ENCODE assay signal across 20 cellular contexts in the genomic region with DNA sequence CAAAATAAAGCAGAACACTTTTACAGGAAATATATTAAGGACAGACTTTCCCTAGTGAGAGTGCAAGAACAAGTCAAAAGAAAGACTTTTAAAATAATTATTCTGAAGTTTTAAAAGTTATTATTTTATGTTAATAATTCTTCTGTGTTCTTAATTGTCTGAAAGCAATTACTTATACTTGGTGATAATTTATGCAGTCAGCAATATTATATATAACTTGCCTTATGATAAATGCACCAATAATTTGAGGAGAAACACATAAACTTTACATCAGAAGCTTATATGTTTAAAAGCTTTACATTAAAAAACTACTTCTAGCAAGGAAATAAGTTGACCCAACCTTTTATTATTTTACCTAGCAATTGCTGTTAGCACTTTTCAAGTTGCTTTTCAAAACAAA. TPM values are rescaled to one million over a fixed set of nuclear protein-coding genes. Genes with fewer than 3 reads are reported as not detected.
DNase-seq lines count a peak whose midpoint lies in the region; ATAC-seq, FAIRE-seq and TF ChIP-seq lines count a peak whose summit lies in the region.
"Had no signal": no experiment of that assay in that cellular context is flagged by ENCODE, and none has a peak within 500 bp of the region (broad histone marks: within the 10 kb centered on the region; RNA-seq: fewer than 3 reads in every experiment).

No MANE protein-coding gene starts in this region.

- H2AFZ ChIP-seq in IMR-90 (replicated peaks; ENCODE audit: low read length, poor library complexity) (no peak overlapping the region), K562 (ENCODE audit: low read depth, low read length) (no peak overlapping the region)

- no peak overlapping the region for H3K4me3 Mint-ChIP-seq in CD4-positive, alpha-beta T cell
- H3K4me3 Mint-ChIP-seq in CD8-positive, alpha-beta memory T cell, result no peak overlapping the region
- H3K4me3 Mint-ChIP-seq: B cell; CD4-positive, alpha-beta memory T cell had no signal

- TF ChIP-seq EP300 in A549 (IDR thresholded peaks at IDR 0.05) (no peak), K562 (IDR thresholded peaks at IDR 0.05; ENCODE audit: low read length) (no peak)

- no TSS peak for BruUV-seq in IMR-90 (replicated peaks; lab: Mats Ljungman, UMichigan)
- no TSS peak for BruUV-seq in K562 (replicated peaks; lab: Mats Ljungman, UMichigan)

- no peaks in the 10 kb centered on the region for H3K36me3 ChIP-seq in IMR-90 (ENCODE audit: control insufficient read depth, insufficient read depth, low read length)
- no peaks in the 10 kb centered on the region for H3K36me3 ChIP-seq in K562 (ENCODE audit: control insufficient read depth, insufficient read depth, low read length)
- H3K36me3 ChIP-seq in CD8-positive, alpha-beta memory T cell (ENCODE audit: insufficient read depth, low read length), result no peaks in the 10 kb centered on the region
- H3K36me3 ChIP-seq: BLaER1 treated with 17β-estradiol and CSF1 and Interleukin-3, amounts not matched to agents 10 nM and 100 nM had no signal

- no peak for ATAC-seq in A549
- ATAC-seq in IMR-90 (ENCODE audit: low read depth), result no peak
- no peak for ATAC-seq in K562
- no peak for ATAC-seq in GM21360 (IDR thresholded peaks at IDR 0.05; ENCODE audit: unreplicated experiment)
- no peak for ATAC-seq in CD4-positive, alpha-beta T cell (ENCODE audit: poor library complexity)

- H3K9ac ChIP-seq in IMR-90 (ENCODE audit: low read depth, low read length) (no peak overlapping the region), K562 (ENCODE audit: insufficient read depth in 1 of 2, low read depth in 2 of 2, low read length in 2 of 2) (no peak overlapping the region)
- H3K9ac ChIP-seq: BLaER1 treated with 17β-estradiol and CSF1 and Interleukin-3, amounts not matched to agents 10 nM and 100 nM had no signal

- H4K5ac ChIP-seq in IMR-90 (ENCODE audit: low read depth, low read length), result no peak overlapping the region

- no peak for DNase-seq in A549 (ENCODE audit: low read depth in 1 of 2, low spot score in 1 of 2)
- no peak for DNase-seq in IMR-90
- no peak for DNase-seq in K562 (ENCODE audit: extremely low read depth in 1 of 4, low spot score in 3 of 4)
- DNase-seq in CD4-positive, alpha-beta T cell, result no peak
- no peak for DNase-seq in CD8-positive, alpha-beta memory T cell
- DNase-seq: 8988T; AML-193; Caco-2; Calu3; CD4-positive, alpha-beta memory T cell; DMS79 treated with DMSO at 0.1 percent for 48 hours; GF-D8 had no signal

- H2AK9ac ChIP-seq in IMR-90 (replicated peaks; ENCODE audit: low read depth, low read length, poor library complexity), result no peak overlapping the region

- no peak for TF ChIP-seq RAD21 in A549 (conservative IDR thresholded peaks at IDR 0.05 in 1 of 2, IDR thresholded peaks at IDR 0.05 in 1 of 2)
- TF ChIP-seq RAD21 in IMR-90 (IDR thresholded peaks at IDR 0.05; ENCODE audit: low read length), result no peak
- no peak for TF ChIP-seq RAD21 in K562 (CRISPR knock-in tag; conservative IDR thresholded peaks at IDR 0.05 in 1 of 2, IDR thresholded peaks at IDR 0.05 in 1 of 2)

- H3K27ac ChIP-seq in A549 (no peak overlapping the region), IMR-90 (ENCODE audit: insufficient read depth, low read length) (no peak overlapping the region), K562 (ENCODE audit: extremely low read depth, low read depth, low read length) (no peak overlapping the region)
- no peak overlapping the region for H3K27ac ChIP-seq in CD4-positive, alpha-beta T cell (ENCODE audit: low read depth, low read length)
- no peak overlapping the region for H3K27ac ChIP-seq in CD8-positive, alpha-beta memory T cell (ENCODE audit: low read depth, low read length)
- H3K27ac ChIP-seq: BLaER1 treated with 17β-estradiol and CSF1 and Interleukin-3, amounts not matched to agents 10 nM and 100 nM; C4-2B had no signal

- dilution Hi-C loops in IMR-90 (cut with HindIII; ENCODE audit: low sequenced_read_pairs, unreplicated experiment), result no loop called here

- H3K36me3 Mint-ChIP-seq in CD4-positive, alpha-beta T cell (ENCODE audit: low read depth), result no peaks in the 10 kb centered on the region
- H3K36me3 Mint-ChIP-seq in CD8-positive, alpha-beta memory T cell, result no peaks in the 10 kb centered on the region
- H3K36me3 Mint-ChIP-seq: CD4-positive, alpha-beta memory T cell had no signal

- H3K4me1 Mint-ChIP-seq in CD4-positive, alpha-beta T cell (ENCODE audit: low read depth), result peaks cover 13% of the 10 kb centered on the region
- H3K4me1 Mint-ChIP-seq in CD8-positive, alpha-beta memory T cell, result no peaks in the 10 kb centered on the region

- no peak for TF ChIP-seq CTCF in A549 (IDR thresholded peaks at IDR 0.05)
- no peak for TF ChIP-seq CTCF in IMR-90 (conservative IDR thresholded peaks at IDR 0.05; ENCODE audit: low read depth, low read length)
- TF ChIP-seq CTCF in K562 (IDR thresholded peaks at IDR 0.05 in 2 of 3, conservative IDR thresholded peaks at IDR 0.05 in 1 of 3; ENCODE audit: insufficient read depth in 2 of 3, low read depth in 1 of 3, low read length in 3 of 3), result no peak
- no peak for TF ChIP-seq CTCF in CD4-positive, alpha-beta T cell (IDR thresholded peaks at IDR 0.05)

- H3K23ac ChIP-seq in IMR-90 (ENCODE audit: low read depth, low read length), result no peak overlapping the region

- no peaks in the 10 kb centered on the region for H3K79me2 ChIP-seq in K562 (ENCODE audit: control insufficient read depth, insufficient read depth, low read length)

- H3K9me3 Mint-ChIP-seq in CD4-positive, alpha-beta T cell, result no peaks in the 10 kb centered on the region
- peaks cover 0 to 6% (median 2%) of the 10 kb centered on the region in 5 donors for H3K9me3 Mint-ChIP-seq in CD8-positive, alpha-beta memory T cell

- no peak overlapping the region for H3K18ac ChIP-seq in IMR-90 (ENCODE audit: low read depth, low read length)

- H3K14ac ChIP-seq in IMR-90 (replicated peaks; ENCODE audit: low read depth, low read length), result no peak overlapping the region

- H3K4me3 ChIP-seq in A549, result no peak overlapping the region
- H3K4me3 ChIP-seq in IMR-90 (ENCODE audit: insufficient read depth, low read depth, low read length), result no peak overlapping the region
- H3K4me3 ChIP-seq in K562, result no peak overlapping the region
- no peak overlapping the region for H3K4me3 ChIP-seq in CD8-positive, alpha-beta memory T cell (ENCODE audit: low read length)
- H3K4me3 ChIP-seq: BLaER1 treated with 17β-estradiol and CSF1 and Interleukin-3, amounts not matched to agents 10 nM and 100 nM had no signal

- no peak overlapping the region for H2BK5ac ChIP-seq in IMR-90 (ENCODE audit: low read depth, low read length, poor library complexity, severe bottlenecking)

- in situ Hi-C loops in IMR-90 (cut with MboI; ENCODE audit: low sequenced_read_pairs), result loop anchor here (25.0 kb wide), 1 partner anchor 939 kb away; no protein-coding TSS in a partner anchor
- in situ Hi-C loops in K562 (cut with MboI), result no loop called here

- intact Hi-C loops in IMR-90 (cut with micrococcal nuclease) (loop anchor here (10.0 kb wide), 1 partner anchor 947 kb away; no protein-coding TSS in a partner anchor), K562 (cut with micrococcal nuclease) (loop anchor here (10.0 kb wide), 2 partner anchors 457 to 947 kb away; no protein-coding TSS in a partner anchor)
- intact Hi-C loops in CD4-positive, alpha-beta T cell (cut with DNase I, micrococcal nuclease), result loop anchor here in 1 of 2 experiments (5.0 to 10.0 kb wide), 2 partner anchors 589 to 947 kb away; no protein-coding TSS in a partner anchor

- no peak overlapping the region for H3K56ac ChIP-seq in IMR-90 (ENCODE audit: extremely low read depth, insufficient read depth, low read length)

- H2BK120ac ChIP-seq in IMR-90 (ENCODE audit: low read depth, low read length), result no peak overlapping the region

- CTCF ChIA-PET in A549 (lab: Yijun Ruan, JAX), result interaction anchor here (1.6 kb wide), 1 partner anchor 594 kb away, joined by 3 read pairs; no protein-coding TSS in a partner anchor
- CTCF ChIA-PET in IMR-90 (lab: Yijun Ruan, JAX), result no interaction called here
- CTCF ChIA-PET in K562 (lab: Yijun Ruan, JAX; ENCODE audit: low intra/inter-chr PET ratio), result no interaction called here
- CTCF ChIA-PET in CD4-positive, alpha-beta T cell (lab: Charles Lee), result no interaction called here
- CTCF ChIA-PET in CD8-positive, alpha-beta memory T cell (lab: Charles Lee), result no interaction called here

- H3K27ac Mint-ChIP-seq in CD4-positive, alpha-beta T cell, result no peak overlapping the region
- no peak overlapping the region for H3K27ac Mint-ChIP-seq in CD8-positive, alpha-beta memory T cell
- H3K27ac Mint-ChIP-seq: B cell; CD4-positive, alpha-beta memory T cell had no signal

- no peak overlapping the region for H2AK5ac ChIP-seq in IMR-90 (ENCODE audit: low read depth, low read length)

- H3K4ac ChIP-seq in IMR-90 (ENCODE audit: low read depth, low read length), result no peak overlapping the region

- no peak overlapping the region for H4K91ac ChIP-seq in IMR-90 (ENCODE audit: insufficient read depth, low read depth, low read length)

- H2BK20ac ChIP-seq in IMR-90 (ENCODE audit: low read depth, low read length), result no peak overlapping the region

- no peaks in the 10 kb centered on the region for H3K79me1 ChIP-seq in IMR-90 (ENCODE audit: low read depth in 1 of 2, low read length in 2 of 2)

- H3K9me3 ChIP-seq in A549, result no peaks in the 10 kb centered on the region
- no peaks in the 10 kb centered on the region for H3K9me3 ChIP-seq in IMR-90 (ENCODE audit: control insufficient read depth, insufficient read depth, low read length)
- H3K9me3 ChIP-seq in K562 (replicated peaks; ENCODE audit: control insufficient read depth, insufficient read depth, low read depth, low read length), result no peaks in the 10 kb centered on the region
- no peaks in the 10 kb centered on the region for H3K9me3 ChIP-seq in CD4-positive, alpha-beta T cell (ENCODE audit: control insufficient read depth, low read length)
- no peaks in the 10 kb centered on the region for H3K9me3 ChIP-seq in CD8-positive, alpha-beta memory T cell (ENCODE audit: low read length)
- H3K9me3 ChIP-seq: BLaER1 treated with 17β-estradiol and CSF1 and Interleukin-3, amounts not matched to agents 10 nM and 100 nM; Caco-2 had no signal

- no peak overlapping the region for H4K8ac ChIP-seq in IMR-90 (ENCODE audit: low read depth in 2 of 2, low read length in 2 of 2)

- no peaks in the 10 kb centered on the region for H3K27me3 Mint-ChIP-seq in CD4-positive, alpha-beta T cell
- H3K27me3 Mint-ChIP-seq in CD8-positive, alpha-beta memory T cell, result no peaks in the 10 kb centered on the region
- H3K27me3 Mint-ChIP-seq: B cell; CD4-positive, alpha-beta memory T cell had no signal

- no peak overlapping the region for H3K4me2 ChIP-seq in A549
- H3K4me2 ChIP-seq in IMR-90 (ENCODE audit: low read depth, low read length), result no peak overlapping the region
- H3K4me2 ChIP-seq in K562 (ENCODE audit: insufficient read depth, low read length), result no peak overlapping the region
- H3K4me2 ChIP-seq: BLaER1 treated with 17β-estradiol and CSF1 and Interleukin-3, amounts not matched to agents 10 nM and 100 nM had no signal

- TF ChIP-seq POLR2A in A549 (IDR thresholded peaks at IDR 0.05; ENCODE audit: low read length) (no peak), IMR-90 (IDR thresholded peaks at IDR 0.05; ENCODE audit: low read depth, low read length) (no peak), K562 (conservative IDR thresholded peaks at IDR 0.05) (no peak)

- H4K20me1 ChIP-seq in IMR-90 (ENCODE audit: insufficient read depth, low read length) (no peaks in the 10 kb centered on the region), K562 (replicated peaks; ENCODE audit: control insufficient read depth, insufficient read depth, low read length) (no peaks in the 10 kb centered on the region)
- H4K20me1 ChIP-seq: BLaER1 treated with 17β-estradiol and CSF1 and Interleukin-3, amounts not matched to agents 10 nM and 100 nM had no signal

- POLR2A ChIA-PET in A549 (lab: Yijun Ruan, JAX), result no interaction called here
- POLR2A ChIA-PET in IMR-90 (lab: Charles Lee; ENCODE audit: unreplicated experiment), result no interaction called here
- POLR2A ChIA-PET in K562 (lab: Yijun Ruan, JAX), result no interaction called here
- POLR2A ChIA-PET in CD4-positive, alpha-beta T cell (lab: Charles Lee), result no interaction called here
- POLR2A ChIA-PET in CD8-positive, alpha-beta memory T cell (lab: Charles Lee), result no interaction called here

- no peaks in the 10 kb centered on the region for H3K27me3 ChIP-seq in IMR-90 (ENCODE audit: control insufficient read depth, insufficient read depth, low read length)
- no peaks in the 10 kb centered on the region for H3K27me3 ChIP-seq in K562 (ENCODE audit: control insufficient read depth in 2 of 2, insufficient read depth in 2 of 2, low read length in 2 of 2)
- no peaks in the 10 kb centered on the region for H3K27me3 ChIP-seq in CD4-positive, alpha-beta T cell (ENCODE audit: control insufficient read depth, insufficient read depth, low read length)
- H3K27me3 ChIP-seq in CD8-positive, alpha-beta memory T cell (ENCODE audit: insufficient read depth, low read length, poor library complexity, severe bottlenecking), result no peaks in the 10 kb centered on the region
- H3K27me3 ChIP-seq: BLaER1 treated with 17β-estradiol and CSF1 and Interleukin-3, amounts not matched to agents 10 nM and 100 nM had no signal

- H3K4me1 ChIP-seq in A549 (no peaks in the 10 kb centered on the region), IMR-90 (ENCODE audit: control insufficient read depth, insufficient read depth, low read length) (no peaks in the 10 kb centered on the region), K562 (replicated peaks in 1 of 2; ENCODE audit: control insufficient read depth in 2 of 2, insufficient read depth in 2 of 2, low read length in 2 of 2) (no peaks in the 10 kb centered on the region)
- H3K4me1 ChIP-seq in CD8-positive, alpha-beta memory T cell (ENCODE audit: insufficient read depth, low read length), result no peaks in the 10 kb centered on the region
- H3K4me1 ChIP-seq: Caco-2 had no signal

- no peaks in the 10 kb centered on the region for H3K9me1 ChIP-seq in IMR-90 (ENCODE audit: insufficient read depth, low read length)
- no peaks in the 10 kb centered on the region for H3K9me1 ChIP-seq in K562 (ENCODE audit: control insufficient read depth, insufficient read depth, low read length)

- no peak for FAIRE-seq in A549 (lab: Jason Lieb, UNC)
- FAIRE-seq in K562 (lab: Jason Lieb, UNC), result no peak
- FAIRE-seq: A204.1, D721Med, GM12891, GM19239 had no signal

- no peak overlapping the region for H2BK15ac ChIP-seq in IMR-90 (ENCODE audit: low read depth, low read length)

RNA-seq across cellular contexts. Expression of a gene that starts 3.5 kb away (rescaled TPM):
- polyA plus RNA-seq in A549 (2011; rRNA removed), result 0.90 and 1.5 TPM in 2 replicates
- 0.08 and 0.09 TPM in 2 replicates for polyA plus RNA-seq in A549 (2012; cell fraction: cytosol; rRNA removed)
- polyA plus RNA-seq in A549 (2012; cell fraction: nucleus; rRNA removed), result 0.06 and 0.20 TPM in 2 replicates
- polyA plus RNA-seq in A549 (2017; fragmentation: RNase III; extraction: RNeasy Plus Mini Kit Qiagen cat#74134 plus additional on column Dnase treatment), result 0.01 to 0.08 TPM (median 0.05 TPM) in 3 replicates
- 0.49 and 1.4 TPM in 2 replicates for polyA minus RNA-seq in A549 (2011; rRNA and poly(A)+ RNA removed)
- total RNA-seq in IMR-90 (2012; rRNA removed), result 2.5 and 3.0 TPM in 2 replicates
- 0.65 and 0.66 TPM in 2 replicates for polyA plus RNA-seq in IMR-90 (2012; rRNA removed)
- 0.25 and 0.27 TPM in 2 replicates for polyA plus RNA-seq in IMR-90 (2012; cell fraction: cytosol; rRNA removed)
- polyA plus RNA-seq in IMR-90 (2012; cell fraction: nucleus; rRNA removed; ENCODE audit: low replicate concordance), result 0.12 and 0.66 TPM in 2 replicates
- total RNA-seq in K562 (2011; cell fraction: chromatin; rRNA removed; ENCODE audit: low replicate concordance), result not detected in 2 replicates
- under 0.01 TPM in 1 of 2 replicates, not detected in the other for total RNA-seq in K562 (2011; cell fraction: nucleolus; rRNA removed)
- total RNA-seq in K562 (2011; cell fraction: nucleoplasm; rRNA removed), result not detected in 2 replicates
- total RNA-seq in K562 (2014; rRNA removed), result not detected in 2 replicates
- total RNA-seq in K562 (2014; rRNA removed; fragmentation: Illumina TruSeq; extraction: Trizol), result 0.06 TPM in 1 of 2 replicates, not detected in the other
- 0.04 and 0.15 TPM in 2 replicates for total RNA-seq in K562 (2015; rRNA removed; fragmentation: Illumina TruSeq; extraction: Trizol)
- total RNA-seq in K562 (2021), result 0.27 TPM in 1 of 2 replicates, not detected in the other
- polyA plus RNA-seq in K562 (2011; rRNA removed), result 0.03 TPM in 1 of 2 replicates, not detected in the other
- 0.07 TPM in 1 of 2 replicates, not detected in the other for polyA plus RNA-seq in K562 (2011; cell fraction: cytosol; rRNA removed)
- polyA plus RNA-seq in K562 (2011; cell fraction: nucleus; rRNA removed), result not detected in 2 replicates
- polyA plus RNA-seq in K562 (2012), result 0.03 and 0.07 TPM in 2 replicates
- 0.06 TPM in 1 of 2 replicates, not detected in the other for polyA plus RNA-seq in K562 (2014; fragmentation: Illumina TruSeq; extraction: Trizol)
- not detected for polyA plus RNA-seq in K562 (2014; fragmentation: Nextera tagmentation; extraction: Ambion mirVana)
- 0.04 and 0.05 TPM in 2 replicates for polyA plus RNA-seq in K562 (2014; rRNA removed)
- 0.06 TPM in 1 of 2 replicates, not detected in the other for polyA minus RNA-seq in K562 (2011; rRNA and poly(A)+ RNA removed)
- not detected in 2 replicates for polyA minus RNA-seq in K562 (2011; cell fraction: cytosol; rRNA and poly(A)+ RNA removed)
- polyA minus RNA-seq in K562 (2011; cell fraction: nucleus; rRNA and poly(A)+ RNA removed), result 0.11 TPM in 1 of 2 replicates, not detected in the other
- total RNA-seq in CD4-positive, alpha-beta T cell, result under 1 TPM; 0.33 to 0.61 TPM
- not detected for total RNA-seq in CD8-positive, alpha-beta memory T cell
- polyA plus RNA-seq in CD8-positive, alpha-beta memory T cell, result 0.18 TPM
- total RNA-seq: Caco-2 had no signal
- polyA plus RNA-seq: CD4-positive, alpha-beta memory T cell had no signal
